In the genomic region with DNA sequence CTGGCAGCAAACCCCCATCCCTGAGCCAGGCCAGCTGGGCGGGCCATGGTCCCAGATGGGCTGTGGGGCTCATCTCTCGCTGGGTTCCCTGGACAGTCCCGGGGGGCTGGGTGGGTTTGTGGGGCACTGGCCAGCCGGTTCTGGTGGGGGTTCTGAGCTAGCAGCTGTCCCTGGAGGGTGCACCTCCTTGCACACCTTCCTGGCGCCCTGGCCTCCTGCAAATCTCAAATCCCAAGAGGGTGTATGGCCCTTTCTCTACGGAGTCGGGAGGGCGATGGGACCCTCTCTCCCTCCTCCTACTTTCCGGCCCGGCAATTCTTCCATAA, we compare ENCODE assay signal across 10 cellular contexts. TPM values are rescaled to one million over a fixed set of nuclear protein-coding genes. Genes with fewer than 3 reads are reported as not detected.
A peak's percentile ranks its signal among the peaks of the same experiment; 100 is the strongest.
DNase-seq lines count a peak whose midpoint lies in the region; ATAC-seq and TF ChIP-seq lines count a peak whose summit lies in the region.
"Had no signal": no experiment of that assay in that cellular context is flagged by ENCODE, and none has a peak within 500 bp of the region (broad histone marks: within the 10 kb centered on the region; RNA-seq: fewer than 3 reads in every experiment).

No MANE protein-coding gene starts in this region.

- intact Hi-C loops in left ventricle myocardium inferior (cut with micrococcal nuclease) = no loop called here

- peaks cover 22% of the 10 kb centered on the region for H3K27me3 ChIP-seq in CD8-positive, alpha-beta memory T cell (ENCODE audit: insufficient read depth, low read length, poor library complexity, severe bottlenecking)
- H3K27me3 ChIP-seq in RWPE2 (ENCODE audit: insufficient read depth, poor library complexity, severe bottlenecking) (no peaks in the 10 kb centered on the region), left ventricle myocardium inferior (ENCODE audit: low read depth) (no peaks in the 10 kb centered on the region), trophoblast cell (ENCODE audit: insufficient read depth, low read length) (no peaks in the 10 kb centered on the region)

- H3K36me3 Mint-ChIP-seq in CD8-positive, alpha-beta memory T cell = no peaks in the 10 kb centered on the region

- H3K4me1 ChIP-seq in CD8-positive, alpha-beta memory T cell (ENCODE audit: insufficient read depth, low read length) = peaks cover 18% of the 10 kb centered on the region
- H3K4me1 ChIP-seq in RWPE2 (ENCODE audit: insufficient read depth, poor library complexity, severe bottlenecking) (peaks cover 52% of the 10 kb centered on the region), left ventricle myocardium inferior (peaks cover 77% of the 10 kb centered on the region), trophoblast cell (ENCODE audit: control insufficient read depth in 1 of 2, insufficient read depth in 2 of 2, low read length in 2 of 2) (peaks cover 50 to 58% of the 10 kb centered on the region in 2 experiments)

- peak overlapping the region; percentile 77 for H2AK5ac ChIP-seq in trophoblast cell (ENCODE audit: low read length)

- POLR2A ChIA-PET in CD8-positive, alpha-beta memory T cell (lab: Charles Lee) = no interaction called here

- H3K4me3 ChIP-seq in CD8-positive, alpha-beta memory T cell (ENCODE audit: low read length) = no peak overlapping the region
- H3K4me3 ChIP-seq in RWPE2 (ENCODE audit: severe bottlenecking) = peak overlapping the region; percentile 98
- H3K4me3 ChIP-seq in left ventricle myocardium inferior = peak overlapping the region; percentile 98
- H3K4me3 ChIP-seq in trophoblast cell (ENCODE audit: low read depth, low read length) = no peak overlapping the region

- H3K18ac ChIP-seq in trophoblast cell (ENCODE audit: low read length) = peak overlapping the region; percentile 67

- CTCF ChIA-PET in CD8-positive, alpha-beta memory T cell (lab: Charles Lee) = interaction anchor here (1.4 kb wide), 1 partner anchor 15 kb away, joined by 5 read pairs; no protein-coding TSS in a partner anchor

- TF ChIP-seq CTCF in RWPE2 (IDR thresholded peaks at IDR 0.05; ENCODE audit: poor library complexity, severe bottlenecking) (no peak), left ventricle myocardium inferior (IDR thresholded peaks at IDR 0.05; ENCODE audit: borderline replicate concordance) (no peak)

- no CpG with 5 or more reads among the region's 10 CpGs for WGBS in trophoblast cell (ENCODE audit: extremely low coverage, insufficient coverage, insufficient read length)

- peaks cover 35% of the 10 kb centered on the region for H3K79me1 ChIP-seq in trophoblast cell (ENCODE audit: low read length)

- peaks cover 28% of the 10 kb centered on the region for H3K79me2 ChIP-seq in trophoblast cell (ENCODE audit: control insufficient read depth, insufficient read depth, low read length, poor library complexity)

- peak overlapping the region in 1 of 8 donors; percentile 15 for H3K27ac Mint-ChIP-seq in CD8-positive, alpha-beta memory T cell

- no peak for DNase-seq in CD8-positive, alpha-beta memory T cell
- no peak for DNase-seq in RWPE2 (ENCODE audit: low spot score)
- no peak for DNase-seq in left ventricle myocardium inferior
- DNase-seq in trophoblast cell = no peak
- no peak for DNase-seq in dedifferentiated amniotic fluid mesenchymal stem cell (ENCODE audit: extremely low spot score)
- DNase-seq in activated CD4-positive, alpha-beta T cell treated with anti-CD3 and anti-CD28 coated beads, Interleukin-2, amount 50 U/mL, for 48 hours = no peak
- DNase-seq: activated CD4-positive, alpha-beta T cell treated with anti-CD3 and anti-CD28 coated beads for 4 hours; central memory CD4-positive, alpha-beta T cell had no signal

- peak overlapping the region; percentile 63 for H3K14ac ChIP-seq in trophoblast cell (ENCODE audit: low read length)

- H2BK120ac ChIP-seq in trophoblast cell (ENCODE audit: insufficient read depth, low read length, poor library complexity) = peak overlapping the region; percentile 50

- H3K27me3 Mint-ChIP-seq in CD8-positive, alpha-beta memory T cell = peaks cover 18 to 34% of the 10 kb centered on the region in 2 donors

- H3K4me3 Mint-ChIP-seq in CD8-positive, alpha-beta memory T cell = peak overlapping the region in 5 of 7 donors; percentile 22 to 88 (median 46)

- peak overlapping the region; percentile 58 for H2AFZ ChIP-seq in trophoblast cell (ENCODE audit: insufficient read depth, low read length, poor library complexity)

- H4K8ac ChIP-seq in trophoblast cell (ENCODE audit: low read depth, low read length) = peak overlapping the region; percentile 60

- H2BK5ac ChIP-seq in trophoblast cell (ENCODE audit: low read depth, low read length, poor library complexity) = no peak overlapping the region

- H4K12ac ChIP-seq in trophoblast cell (ENCODE audit: low read depth, low read length) = no peak overlapping the region

- H2BK12ac ChIP-seq in trophoblast cell (ENCODE audit: low read length) = peak overlapping the region; percentile 39

- H3K4me1 Mint-ChIP-seq in CD8-positive, alpha-beta memory T cell = peaks cover 0 to 8% (median 2%) of the 10 kb centered on the region in 3 donors

- no peak for ATAC-seq in RWPE2 (ENCODE audit: low read depth)
- no peak for ATAC-seq in GM18502 (IDR thresholded peaks at IDR 0.05; ENCODE audit: poor library complexity, unreplicated experiment)
- no peak for ATAC-seq in activated CD4-positive, CD25-positive, alpha-beta regulatory T cell treated with anti-CD3 and anti-CD28 coated beads, Interleukin-2, amount 50 U/mL, for 24 hours

- no peak overlapping the region for H3K27ac ChIP-seq in CD8-positive, alpha-beta memory T cell (ENCODE audit: low read depth, low read length)
- H3K27ac ChIP-seq in RWPE2 (ENCODE audit: poor library complexity, severe bottlenecking) (peak overlapping the region; percentile 99), left ventricle myocardium inferior (replicated peaks) (peak overlapping the region; percentile 97), trophoblast cell (ENCODE audit: low read depth, low read length) (peak overlapping the region; percentile 59)

- H3K36me3 ChIP-seq in CD8-positive, alpha-beta memory T cell (ENCODE audit: insufficient read depth, low read length) = no peaks in the 10 kb centered on the region
- peaks cover 28% of the 10 kb centered on the region for H3K36me3 ChIP-seq in RWPE2 (ENCODE audit: low read depth)
- no peaks in the 10 kb centered on the region for H3K36me3 ChIP-seq in left ventricle myocardium inferior
- peaks cover 5 to 6% of the 10 kb centered on the region in 2 experiments for H3K36me3 ChIP-seq in trophoblast cell (ENCODE audit: control insufficient read depth in 1 of 2, insufficient read depth in 2 of 2, low read length in 2 of 2)

- H3K4me2 ChIP-seq in trophoblast cell (ENCODE audit: low read length) = peak overlapping the region; percentile 73

- no peaks in the 10 kb centered on the region for H3K9me3 Mint-ChIP-seq in CD8-positive, alpha-beta memory T cell

- H4K91ac ChIP-seq in trophoblast cell (ENCODE audit: low read depth, low read length) = peak overlapping the region; percentile 92

- H3K4ac ChIP-seq in trophoblast cell (ENCODE audit: low read depth, low read length) = peak overlapping the region; percentile 53

- no peaks in the 10 kb centered on the region for H3K9me3 ChIP-seq in CD8-positive, alpha-beta memory T cell (ENCODE audit: low read length)
- H3K9me3 ChIP-seq in RWPE2 (ENCODE audit: severe bottlenecking) = no peaks in the 10 kb centered on the region
- H3K9me3 ChIP-seq in left ventricle myocardium inferior (replicated peaks) = no peaks in the 10 kb centered on the region
- H3K9me3 ChIP-seq in trophoblast cell (ENCODE audit: insufficient read depth, low read depth, low read length) = no peaks in the 10 kb centered on the region

- no peak overlapping the region for H3K23ac ChIP-seq in trophoblast cell (ENCODE audit: low read length)

- H3K9ac ChIP-seq in trophoblast cell (ENCODE audit: low read length) = no peak overlapping the region

RNA-seq across cellular contexts. Expression of a gene that starts 1.2 kb away (rescaled TPM):
- under 1 TPM; 0.13 to 0.78 TPM for total RNA-seq in CD8-positive, alpha-beta memory T cell
- not detected for polyA plus RNA-seq in CD8-positive, alpha-beta memory T cell
- total RNA-seq in left ventricle myocardium inferior = 70.9 TPM
- polyA plus RNA-seq in trophoblast cell (2013) = 135 and 147 TPM in 2 replicates

RNA-seq across cellular contexts. Expression of a gene that starts 18.6 kb away (rescaled TPM):
- 1,000 to 10,000 TPM; 2,034 to 2,072 TPM for total RNA-seq in CD8-positive, alpha-beta memory T cell
- polyA plus RNA-seq in CD8-positive, alpha-beta memory T cell = 2,161 TPM
- 661 TPM for total RNA-seq in left ventricle myocardium inferior
- polyA plus RNA-seq in trophoblast cell (2013) = 2,264 and 2,365 TPM in 2 replicates

RNA-seq across cellular contexts. Expression of a gene that starts 38.8 kb away (rescaled TPM):
- 1 to 10 TPM; 8.6 to 9.2 TPM for total RNA-seq in CD8-positive, alpha-beta memory T cell
- 3.2 TPM for polyA plus RNA-seq in CD8-positive, alpha-beta memory T cell
- 12.0 TPM for total RNA-seq in left ventricle myocardium inferior
- 15.0 and 15.1 TPM in 2 replicates for polyA plus RNA-seq in trophoblast cell (2013)

RNA-seq across cellular contexts. Expression of a gene that starts 59.1 kb away (rescaled TPM):
- not detected for total RNA-seq in CD8-positive, alpha-beta memory T cell
- not detected for polyA plus RNA-seq in CD8-positive, alpha-beta memory T cell
- not detected for total RNA-seq in left ventricle myocardium inferior
- 7.9 TPM in 2 replicates for polyA plus RNA-seq in trophoblast cell (2013)

Comparison
In these comparisons a context has a peak if more than half of its experiments do, and no peak if none do; other contexts are left out.
1. H3K4me3 ChIP-seq: peak in RWPE2 (single experiment) and left ventricle myocardium inferior (single experiment); none in CD8-positive, alpha-beta memory T cell (single experiment) and trophoblast cell (single experiment).
2. RNA of a gene that starts 1.2 kb away (total RNA-seq): 70.9 TPM in left ventricle myocardium inferior (single experiment); 0.13 to 0.78 TPM in CD8-positive, alpha-beta memory T cell; every median in the first group is over 10 times any median in the second.